10 cellular contexts compared by ENCODE assay signal in the genomic region with DNA sequence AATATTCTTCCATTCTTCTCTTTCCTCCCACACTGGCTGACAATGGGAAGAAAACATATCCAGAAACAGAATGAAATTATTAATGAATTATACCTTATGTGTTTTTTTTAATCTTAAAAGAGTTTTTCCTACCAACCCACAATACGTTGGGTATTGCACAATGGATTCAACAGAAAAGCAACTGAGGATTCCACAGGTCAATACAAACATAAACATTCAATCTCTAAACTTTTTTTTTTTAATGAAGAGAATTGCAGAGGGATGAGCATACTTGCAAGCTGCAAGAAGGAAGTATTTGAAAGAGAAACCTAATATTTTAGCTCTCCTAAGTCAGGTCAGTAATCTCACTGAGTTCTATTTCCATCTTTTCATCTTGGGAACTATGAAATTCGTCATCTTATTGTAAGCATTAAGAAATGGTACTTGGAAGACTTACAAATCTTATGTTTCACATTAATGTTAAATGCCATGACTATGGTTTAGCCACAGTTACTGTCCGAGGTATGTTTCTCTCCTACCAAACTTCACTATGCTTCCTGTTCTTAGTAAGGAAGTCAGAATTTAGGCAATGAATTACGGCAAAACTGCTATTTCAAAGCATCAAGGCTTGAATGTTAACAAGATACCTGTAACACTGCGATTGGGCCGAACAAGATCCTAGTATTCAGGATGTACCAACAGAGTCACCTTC.
DNase-seq lines count a peak whose midpoint lies in the region; ATAC-seq and TF ChIP-seq lines count a peak whose summit lies in the region.
"Had no signal": no experiment of that assay in that cellular context is flagged by ENCODE, and none has a peak within 500 bp of the region (broad histone marks: within the 10 kb centered on the region; RNA-seq: fewer than 3 reads in every experiment).

No MANE protein-coding gene starts in this region.

- H3K9me3 ChIP-seq in gastrocnemius medialis: no peaks in the 10 kb centered on the region
- no peaks in the 10 kb centered on the region for H3K9me3 ChIP-seq in WERI-Rb-1 (ENCODE audit: severe bottlenecking)

- no peak for TF ChIP-seq POLR2A in gastrocnemius medialis (IDR thresholded peaks at IDR 0.05)

- H3K4me3 ChIP-seq in astrocyte of the cerebellum (ENCODE audit: low read depth, low read length): no peak overlapping the region
- no peak overlapping the region for H3K4me3 ChIP-seq in gastrocnemius medialis
- no peak overlapping the region for H3K4me3 ChIP-seq in WERI-Rb-1 (ENCODE audit: low read depth, low read length)

- ATAC-seq in HG03139 (IDR thresholded peaks at IDR 0.05; ENCODE audit: unreplicated experiment): peak; percentile 30
- ATAC-seq in gastrocnemius medialis: no peak
- no peak for ATAC-seq in GM19023 (IDR thresholded peaks at IDR 0.05; ENCODE audit: unreplicated experiment)

- no peaks in the 10 kb centered on the region for H3K27me3 ChIP-seq in gastrocnemius medialis
- H3K27me3 ChIP-seq in WERI-Rb-1 (ENCODE audit: insufficient read depth, low read depth, severe bottlenecking): no peaks in the 10 kb centered on the region

- H3K36me3 ChIP-seq in gastrocnemius medialis (no peaks in the 10 kb centered on the region), WERI-Rb-1 (no peaks in the 10 kb centered on the region)

- peak overlapping the region; percentile 92 for H3K27ac Mint-ChIP-seq in T-helper 1 cell treated with Interleukin-12 subunit alpha and Interleukin-12 subunit beta and Interleukin-4 antibody, amounts not matched to agents 30 μg/mL and 1 μg/mL, for 36 hours

- H3K4me3 Mint-ChIP-seq in T-helper 1 cell treated with Interleukin-12 subunit alpha and Interleukin-12 subunit beta and Interleukin-4 antibody, amounts not matched to agents 30 μg/mL and 1 μg/mL, for 36 hours: peak overlapping the region; percentile 88

- no peaks in the 10 kb centered on the region for H3K9me3 Mint-ChIP-seq in T-helper 1 cell treated with Interleukin-12 subunit alpha and Interleukin-12 subunit beta and Interleukin-4 antibody, amounts not matched to agents 30 μg/mL and 1 μg/mL, for 36 hours

- H3K36me3 Mint-ChIP-seq in T-helper 1 cell treated with Interleukin-12 subunit alpha and Interleukin-12 subunit beta and Interleukin-4 antibody, amounts not matched to agents 30 μg/mL and 1 μg/mL, for 36 hours (ENCODE audit: low read depth): peaks cover 5% of the 10 kb centered on the region

- TF ChIP-seq CTCF in astrocyte of the cerebellum (IDR thresholded peaks at IDR 0.05; ENCODE audit: low read depth, low read length, missing control alignments) (no peak), gastrocnemius medialis (IDR thresholded peaks at IDR 0.05 in 4 of 5, conservative IDR thresholded peaks at IDR 0.05 in 1 of 5) (no peak), WERI-Rb-1 (IDR thresholded peaks at IDR 0.05; ENCODE audit: low read depth, low read length) (no peak)

- in situ Hi-C loops in astrocyte of the cerebellum (cut with HindIII; ENCODE audit: low sequenced_read_pairs) (no loop called here), gastrocnemius medialis (cut with MboI; ENCODE audit: low sequenced_read_pairs in 4 of 4) (loop anchor here in 2 of 4 donors (10.0 to 25.0 kb wide), 2 partner anchors 93 to 101 kb away; a partner anchor contains a TSS)

- no peak for DNase-seq in T-helper 1 cell
- peak; percentile 64 for DNase-seq in astrocyte of the cerebellum (ENCODE audit: low read depth)
- no peak for DNase-seq in gastrocnemius medialis
- DNase-seq in WERI-Rb-1: no peak
- no peak for DNase-seq in NCI-H2081 (lab: John Stamatoyannopoulos, UW)
- DNase-seq: stimulated activated CD4-positive, alpha-beta T cell treated with anti-CD3 and anti-CD28 coated beads, Interleukin-2, amount 100 ng/mL, for 24 hours had no signal

- peaks cover 72% of the 10 kb centered on the region for H3K4me1 Mint-ChIP-seq in T-helper 1 cell treated with Interleukin-12 subunit alpha and Interleukin-12 subunit beta and Interleukin-4 antibody, amounts not matched to agents 30 μg/mL and 1 μg/mL, for 36 hours (ENCODE audit: low read depth)

- intact Hi-C loops in gastrocnemius medialis (cut with DNase I; ENCODE audit: low total_unique reads): loop anchor here (2.0 kb wide), 1 partner anchor 19 kb away; no protein-coding TSS in a partner anchor

- H3K27ac ChIP-seq in gastrocnemius medialis (peak overlapping the region; percentile 85 to 93 (median 91)), WERI-Rb-1 (no peak overlapping the region)
- H3K27ac ChIP-seq: RWPE1 had no signal

- no peaks in the 10 kb centered on the region for H3K27me3 Mint-ChIP-seq in T-helper 1 cell treated with Interleukin-12 subunit alpha and Interleukin-12 subunit beta and Interleukin-4 antibody, amounts not matched to agents 30 μg/mL and 1 μg/mL, for 36 hours (ENCODE audit: low read depth)

- H3K4me1 ChIP-seq in gastrocnemius medialis: peaks cover 72 to 77% of the 10 kb centered on the region in 2 donors
